ENCODE assay signal across 11 cellular contexts in genomic region chr3:149016669-149017541, GRCh38. TPM values are rescaled to one million over a fixed set of nuclear protein-coding genes. Genes with fewer than 3 reads are reported as not detected.
DNase-seq lines count a peak whose midpoint lies in the region; ATAC-seq, FAIRE-seq and TF ChIP-seq lines count a peak whose summit lies in the region.
"Had no signal": no experiment of that assay in that cellular context is flagged by ENCODE, and none has a peak within 500 bp of the region (broad histone marks: within the 10 kb centered on the region; RNA-seq: fewer than 3 reads in every experiment).

No MANE protein-coding gene starts in this region.

- peaks cover 7 to 16% of the 10 kb centered on the region in 2 donors for H3K36me3 Mint-ChIP-seq in activated naive CD4-positive, alpha-beta T cell treated with anti-CD3 and anti-CD28 coated beads, Interleukin-2, amount 50 U/mL, for 72 hours
- H3K36me3 Mint-ChIP-seq in immature natural killer cell, result peaks cover 25 to 32% (median 30%) of the 10 kb centered on the region in 3 donors

- in situ Hi-C loops in astrocyte of the spinal cord (cut with HindIII; ENCODE audit: low sequenced_read_pairs), result no loop called here

- no peaks in the 10 kb centered on the region for H3K9me3 Mint-ChIP-seq in activated naive CD4-positive, alpha-beta T cell treated with anti-CD3 and anti-CD28 coated beads, Interleukin-2, amount 50 U/mL, for 72 hours
- no peaks in the 10 kb centered on the region for H3K9me3 Mint-ChIP-seq in immature natural killer cell
- H3K9me3 Mint-ChIP-seq: activated CD4-positive, alpha-beta T cell treated with anti-CD3 and anti-CD28 coated beads, Interleukin-2, amount 10 ng/mL, durations not matched to agents 7 days and 5 days; neural progenitor cell had no signal

- H3K4me3 Mint-ChIP-seq in immature natural killer cell, result peak overlapping the region in 1 of 5 donors; percentile 26
- H3K4me3 Mint-ChIP-seq: activated CD4-positive, alpha-beta T cell treated with anti-CD3 and anti-CD28 coated beads, Interleukin-2, amount 10 ng/mL, durations not matched to agents 7 days and 5 days; neural progenitor cell had no signal

- no peak for DNase-seq in activated naive CD4-positive, alpha-beta T cell treated with anti-CD3 and anti-CD28 coated beads, Interleukin-2, amount 50 U/mL, for 72 hours (ENCODE audit: low spot score in 2 of 2)
- DNase-seq in activated naive CD4-positive, alpha-beta T cell treated with Interleukin-2 at 50 U/mL for 16 hours, result no peak
- DNase-seq in astrocyte of the spinal cord (ENCODE audit: low read depth, low spot score), result peak; percentile 92
- peak in 1 of 3 donors; percentile 14 for DNase-seq in immature natural killer cell
- peak; percentile 50 for DNase-seq in urothelium cell line (ENCODE audit: low spot score)
- DNase-seq in NCI-H345 treated with DMSO at 0.1 percent for 48 hours (lab: John Stamatoyannopoulos, UW; ENCODE audit: unreplicated experiment), result no peak
- DNase-seq in NCI-H69 (lab: John Stamatoyannopoulos, UW), result no peak
- DNase-seq in GOT3 (lab: John Stamatoyannopoulos, UW), result no peak
- DNase-seq: activated CD4-positive, alpha-beta T cell treated with anti-CD3 and anti-CD28 coated beads, Interleukin-2, amount 10 ng/mL, durations not matched to agents 7 days and 5 days; NCI-H510A treated with DMSO at 0.1 percent for 48 hours had no signal

- no peak for FAIRE-seq in urothelium cell line (lab: Jason Lieb, UNC)

- TF ChIP-seq CTCF in astrocyte of the spinal cord (IDR thresholded peaks at IDR 0.05; ENCODE audit: low read depth, low read length), result no peak

- peaks cover 39 to 81% of the 10 kb centered on the region in 2 donors for H3K4me1 Mint-ChIP-seq in immature natural killer cell
- H3K4me1 Mint-ChIP-seq: neural progenitor cell had no signal

- no peak overlapping the region for H3K27ac Mint-ChIP-seq in activated naive CD4-positive, alpha-beta T cell treated with anti-CD3 and anti-CD28 coated beads, Interleukin-2, amount 50 U/mL, for 72 hours
- H3K27ac Mint-ChIP-seq in immature natural killer cell, result peak overlapping the region in 5 of 6 donors; percentile 6 to 86 (median 77)
- H3K27ac Mint-ChIP-seq: activated CD4-positive, alpha-beta T cell treated with anti-CD3 and anti-CD28 coated beads, Interleukin-2, amount 10 ng/mL, durations not matched to agents 7 days and 5 days; neural progenitor cell had no signal

- H3K27me3 Mint-ChIP-seq in immature natural killer cell (ENCODE audit: low read depth in 3 of 3), result peaks cover 0 to 9% (median 0%) of the 10 kb centered on the region in 3 donors
- H3K27me3 Mint-ChIP-seq: activated CD4-positive, alpha-beta T cell treated with anti-CD3 and anti-CD28 coated beads, Interleukin-2, amount 10 ng/mL, durations not matched to agents 7 days and 5 days had no signal

- no peak overlapping the region for H3K4me3 ChIP-seq in astrocyte of the spinal cord (ENCODE audit: low read depth, low read length)
- H3K4me3 ChIP-seq: neural progenitor cell had no signal

- ATAC-seq in activated naive CD4-positive, alpha-beta T cell treated with anti-CD3 and anti-CD28 coated beads, Interleukin-2, amount 50 U/mL, for 72 hours, result peak; percentile 54 to 65

RNA-seq across cellular contexts. Expression of gene GYG1, which starts 25.6 kb away (rescaled TPM):
- 10 to 100 TPM; 10.7 to 12.8 TPM for total RNA-seq in activated naive CD4-positive, alpha-beta T cell treated with anti-CD3 and anti-CD28 coated beads, Interleukin-2, amount 50 U/mL, for 72 hours
- polyA plus RNA-seq in immature natural killer cell, result 100 to 1,000 TPM in 1 of 3 donors, 10 to 100 TPM in 2; 73.5 to 102 (median 91.8) TPM

Comparison
In these comparisons a context has a peak if more than half of its experiments do, and no peak if none do; other contexts are left out.
1. DNase-seq: peak in astrocyte of the spinal cord (single experiment) and urothelium cell line (single experiment); none in activated naive CD4-positive, alpha-beta T cell treated with anti-CD3 and anti-CD28 coated beads, Interleukin-2, amount 50 U/mL, for 72 hours (0 of 2), activated naive CD4-positive, alpha-beta T cell treated with Interleukin-2 at 50 U/mL for 16 hours (single experiment), NCI-H345 treated with DMSO at 0.1 percent for 48 hours (single experiment), NCI-H69 (single experiment) and GOT3 (single experiment).
2. H3K27ac Mint-ChIP-seq: peak in immature natural killer cell (5 of 6); none in activated naive CD4-positive, alpha-beta T cell treated with anti-CD3 and anti-CD28 coated beads, Interleukin-2, amount 50 U/mL, for 72 hours (0 of 2).